14 cellular contexts compared by ENCODE assay signal in genomic region chr1:172352435-172352834, GRCh38.
A peak's percentile ranks its signal among the peaks of the same experiment; 100 is the strongest.
DNase-seq lines count a peak whose midpoint lies in the region; ATAC-seq and TF ChIP-seq lines count a peak whose summit lies in the region.
"Had no signal": no experiment of that assay in that cellular context is flagged by ENCODE, and none has a peak within 500 bp of the region (broad histone marks: within the 10 kb centered on the region; RNA-seq: fewer than 3 reads in every experiment).

No MANE protein-coding gene starts in this region.

- no peak overlapping the region for H3K27ac ChIP-seq in IMR-90 (ENCODE audit: insufficient read depth, low read length)
- no peak overlapping the region for H3K27ac ChIP-seq in left lung
- no peak overlapping the region for H3K27ac ChIP-seq in right atrium auricular region

- POLR2A ChIA-PET in IMR-90 (lab: Charles Lee; ENCODE audit: unreplicated experiment): no interaction called here

- no peaks in the 10 kb centered on the region for H4K20me1 ChIP-seq in IMR-90 (ENCODE audit: insufficient read depth, low read length)

- H3K56ac ChIP-seq in IMR-90 (ENCODE audit: extremely low read depth, insufficient read depth, low read length): no peak overlapping the region

- no peak overlapping the region for H3K4me2 ChIP-seq in IMR-90 (ENCODE audit: low read depth, low read length)

- DNase-seq in COLO668 (lab: John Stamatoyannopoulos, UW; ENCODE audit: unreplicated experiment) (peak; percentile 10), IMR-90 (peak; percentile 28), left lung (no peak), right atrium auricular region (ENCODE audit: low spot score) (no peak), SHP77 (lab: John Stamatoyannopoulos, UW) (no peak), GF-D8 (lab: John Stamatoyannopoulos, UW) (no peak)
- DNase-seq: C1 segment of cervical spinal cord; GDM1; naive thymus-derived CD8-positive, alpha-beta T cell; NCI-H1930; sigmoid colon had no signal

- no TSS peak for BruUV-seq in IMR-90 (replicated peaks; lab: Mats Ljungman, UMichigan)

- TF ChIP-seq CTCF in IMR-90 (conservative IDR thresholded peaks at IDR 0.05; ENCODE audit: low read depth, low read length) (no peak), left lung (IDR thresholded peaks at IDR 0.05) (no peak), right atrium auricular region (IDR thresholded peaks at IDR 0.05) (no peak)

- H3K4me3 ChIP-seq in IMR-90 (ENCODE audit: insufficient read depth, low read depth, low read length) (no peak overlapping the region), left lung (no peak overlapping the region), right atrium auricular region (no peak overlapping the region)
- H3K4me3 ChIP-seq: sigmoid colon had no signal

- no peak overlapping the region for H3K9ac ChIP-seq in IMR-90 (ENCODE audit: low read depth, low read length)

- no peak overlapping the region for H4K91ac ChIP-seq in IMR-90 (ENCODE audit: insufficient read depth, low read depth, low read length)

- H4K5ac ChIP-seq in IMR-90 (ENCODE audit: low read depth, low read length): no peak overlapping the region

- peaks cover 7% of the 10 kb centered on the region for H3K4me1 ChIP-seq in IMR-90 (ENCODE audit: control insufficient read depth, insufficient read depth, low read length)
- peaks cover 5 to 17% of the 10 kb centered on the region in 2 donors for H3K4me1 ChIP-seq in left lung
- peaks cover 0 to 24% of the 10 kb centered on the region in 2 donors for H3K4me1 ChIP-seq in right atrium auricular region

- TF ChIP-seq POLR2A in IMR-90 (IDR thresholded peaks at IDR 0.05; ENCODE audit: low read depth, low read length): no peak

- no peaks in the 10 kb centered on the region for H3K27me3 Mint-ChIP-seq in activated T-helper 17 cell treated with anti-CD3 and anti-CD28 coated beads, Interleukin-2, amount 50 U/mL, for 72 hours
- H3K27me3 Mint-ChIP-seq: IgD-negative memory B cell; naive thymus-derived CD8-positive, alpha-beta T cell had no signal

- CTCF ChIA-PET in IMR-90 (lab: Yijun Ruan, JAX): no interaction called here

- no peak overlapping the region for H2AFZ ChIP-seq in IMR-90 (replicated peaks; ENCODE audit: low read length, poor library complexity)

- H3K14ac ChIP-seq in IMR-90 (replicated peaks; ENCODE audit: low read depth, low read length): no peak overlapping the region

- H2BK15ac ChIP-seq in IMR-90 (ENCODE audit: low read depth, low read length): no peak overlapping the region

- no CpG with 5 or more reads among the region's 1 CpG for WGBS in IMR-90 (ENCODE audit: extremely low coverage in 2 of 2, insufficient read length in 1 of 2), 2 experiments

- intact Hi-C loops in IMR-90 (cut with micrococcal nuclease) (no loop called here), left lung (cut with DNase I) (no loop called here)

- no peak overlapping the region for H2BK120ac ChIP-seq in IMR-90 (ENCODE audit: low read depth, low read length)

- no peak overlapping the region for H3K27ac Mint-ChIP-seq in activated T-helper 17 cell treated with anti-CD3 and anti-CD28 coated beads, Interleukin-2, amount 50 U/mL, for 72 hours

- H3K9me3 ChIP-seq in IMR-90 (ENCODE audit: control insufficient read depth, insufficient read depth, low read length) (no peaks in the 10 kb centered on the region), left lung (peaks cover 0 to 3% of the 10 kb centered on the region in 2 donors), right atrium auricular region (peaks cover 6 to 7% of the 10 kb centered on the region in 2 donors)
- H3K9me3 ChIP-seq: sigmoid colon had no signal

- H2AK5ac ChIP-seq in IMR-90 (ENCODE audit: low read depth, low read length): no peak overlapping the region

- in situ Hi-C loops in IMR-90 (cut with MboI; ENCODE audit: low sequenced_read_pairs): no loop called here

- H3K23ac ChIP-seq in IMR-90 (ENCODE audit: low read depth, low read length): no peak overlapping the region

- H2AK9ac ChIP-seq in IMR-90 (replicated peaks; ENCODE audit: low read depth, low read length, poor library complexity): no peak overlapping the region

- no peak overlapping the region for H2BK20ac ChIP-seq in IMR-90 (ENCODE audit: low read depth, low read length)

- 0 out of 2 replicates have a peak, but pooled peaks cover 2% of the 10 kb centered on the region for H3K9me1 ChIP-seq in IMR-90 (ENCODE audit: insufficient read depth, low read length)

- H3K9me3 Mint-ChIP-seq in activated T-helper 17 cell treated with anti-CD3 and anti-CD28 coated beads, Interleukin-2, amount 50 U/mL, for 72 hours: peaks cover 6% of the 10 kb centered on the region

- H3K36me3 ChIP-seq in IMR-90 (ENCODE audit: control insufficient read depth, insufficient read depth, low read length) (no peaks in the 10 kb centered on the region), left lung (no peaks in the 10 kb centered on the region), right atrium auricular region (no peaks in the 10 kb centered on the region)
- H3K36me3 ChIP-seq: sigmoid colon had no signal

- H3K4me3 Mint-ChIP-seq in activated T-helper 17 cell treated with anti-CD3 and anti-CD28 coated beads, Interleukin-2, amount 50 U/mL, for 72 hours: no peak overlapping the region
- H3K4me3 Mint-ChIP-seq: naive thymus-derived CD8-positive, alpha-beta T cell had no signal

- dilution Hi-C loops in IMR-90 (cut with HindIII; ENCODE audit: low sequenced_read_pairs, unreplicated experiment): no loop called here

- H3K18ac ChIP-seq in IMR-90 (ENCODE audit: low read depth, low read length): no peak overlapping the region

- H3K36me3 Mint-ChIP-seq in activated T-helper 17 cell treated with anti-CD3 and anti-CD28 coated beads, Interleukin-2, amount 50 U/mL, for 72 hours (ENCODE audit: low read depth): no peaks in the 10 kb centered on the region
- H3K36me3 Mint-ChIP-seq: IgD-negative memory B cell had no signal

- no peaks in the 10 kb centered on the region for H3K79me1 ChIP-seq in IMR-90 (ENCODE audit: low read depth in 1 of 2, low read length in 2 of 2)

- no peak overlapping the region for H4K8ac ChIP-seq in IMR-90 (ENCODE audit: low read depth in 2 of 2, low read length in 2 of 2)

- ATAC-seq in IMR-90 (ENCODE audit: low read depth) (no peak), left lung (peak; percentile 88), GM19455 (IDR thresholded peaks at IDR 0.05; ENCODE audit: unreplicated experiment) (no peak)
- ATAC-seq in activated T-helper 17 cell treated with anti-CD3 and anti-CD28 coated beads, Interleukin-2, amount 50 U/mL, for 72 hours (replicated peaks): peak; percentile 90
- ATAC-seq: naive thymus-derived CD8-positive, alpha-beta T cell had no signal

- H3K4me1 Mint-ChIP-seq in activated T-helper 17 cell treated with anti-CD3 and anti-CD28 coated beads, Interleukin-2, amount 50 U/mL, for 72 hours: peaks cover 23% of the 10 kb centered on the region

- TF ChIP-seq RAD21 in IMR-90 (IDR thresholded peaks at IDR 0.05; ENCODE audit: low read length): no peak

- H3K4ac ChIP-seq in IMR-90 (ENCODE audit: low read depth, low read length): no peak overlapping the region

- H3K27me3 ChIP-seq in IMR-90 (ENCODE audit: control insufficient read depth, insufficient read depth, low read length): no peaks in the 10 kb centered on the region
- no peaks in the 10 kb centered on the region for H3K27me3 ChIP-seq in left lung
- H3K27me3 ChIP-seq in right atrium auricular region: no peaks in the 10 kb centered on the region
- H3K27me3 ChIP-seq: sigmoid colon had no signal

- H2BK5ac ChIP-seq in IMR-90 (ENCODE audit: low read depth, low read length, poor library complexity, severe bottlenecking): no peak overlapping the region

TF ChIP-seq in IMR-90, 13 proteins besides CTCF, POLR2A, EP300 and RAD21:
- TF ChIP-seq RFX5 (IDR thresholded peaks at IDR 0.05; ENCODE audit: low read depth, low read length) (no peak), CEBPB (IDR thresholded peaks at IDR 0.05; ENCODE audit: low read depth, low read length) (no peak), SMC3 (IDR thresholded peaks at IDR 0.05; ENCODE audit: low read depth, low read length) (no peak), BHLHE40 (IDR thresholded peaks at IDR 0.05; ENCODE audit: low read depth, low read length) (no peak)

Comparison
In these comparisons a context has a peak if more than half of its experiments do, and no peak if none do; other contexts are left out.
1. DNase-seq: peak in COLO668 (single experiment) and IMR-90 (single experiment); none in left lung (0 of 2), right atrium auricular region (single experiment), SHP77 (0 of 2) and GF-D8 (single experiment).
2. ATAC-seq: peak in activated T-helper 17 cell treated with anti-CD3 and anti-CD28 coated beads, Interleukin-2, amount 50 U/mL, for 72 hours (single experiment) and left lung (single experiment); none in IMR-90 (single experiment) and GM19455 (single experiment).